8 cellular contexts compared by ENCODE assay signal in genomic region chr7:106071356-106071998, GRCh38. TPM values are rescaled to one million over a fixed set of nuclear protein-coding genes. Genes with fewer than 3 reads are reported as not detected.
DNase-seq lines count a peak whose midpoint lies in the region; ATAC-seq and TF ChIP-seq lines count a peak whose summit lies in the region.

No MANE protein-coding gene starts in this region.

- H3K36me3 ChIP-seq in left lung, result no peaks in the 10 kb centered on the region

- peaks cover 50% of the 10 kb centered on the region for H3K4me1 Mint-ChIP-seq in activated T-cell treated with anti-CD3 and anti-CD28 coated beads, Interleukin-2, amount 50 U/mL, for 72 hours (ENCODE audit: low read depth)
- H3K4me1 Mint-ChIP-seq in stimulated activated naive CD8-positive, alpha-beta T cell treated with anti-CD3 and anti-CD28 coated beads, Interleukin-15, Interleukin-2, amounts not matched to agents 100 ng/mL and 50 ng/mL, for 24 hours (ENCODE audit: low read depth), result peaks cover 67% of the 10 kb centered on the region

- H3K4me3 ChIP-seq in left lung, result no peak overlapping the region

- H3K9me3 Mint-ChIP-seq in activated T-cell treated with anti-CD3 and anti-CD28 coated beads, Interleukin-2, amount 50 U/mL, for 72 hours, result no peaks in the 10 kb centered on the region
- no peaks in the 10 kb centered on the region for H3K9me3 Mint-ChIP-seq in stimulated activated naive CD8-positive, alpha-beta T cell treated with anti-CD3 and anti-CD28 coated beads, Interleukin-15, Interleukin-2, amounts not matched to agents 100 ng/mL and 50 ng/mL, for 24 hours

- no peaks in the 10 kb centered on the region for H3K9me3 ChIP-seq in left lung

- H3K27me3 Mint-ChIP-seq in activated T-cell treated with anti-CD3 and anti-CD28 coated beads, Interleukin-2, amount 50 U/mL, for 72 hours (ENCODE audit: low read depth), result no peaks in the 10 kb centered on the region
- H3K27me3 Mint-ChIP-seq in stimulated activated naive CD8-positive, alpha-beta T cell treated with anti-CD3 and anti-CD28 coated beads, Interleukin-15, Interleukin-2, amounts not matched to agents 100 ng/mL and 50 ng/mL, for 24 hours, result no peaks in the 10 kb centered on the region

- H3K4me3 Mint-ChIP-seq in activated T-cell treated with anti-CD3 and anti-CD28 coated beads, Interleukin-2, amount 50 U/mL, for 72 hours, result peak overlapping the region; percentile 65 to 86
- peak overlapping the region; percentile 66 for H3K4me3 Mint-ChIP-seq in stimulated activated naive CD8-positive, alpha-beta T cell treated with anti-CD3 and anti-CD28 coated beads, Interleukin-15, Interleukin-2, amounts not matched to agents 100 ng/mL and 50 ng/mL, for 24 hours

- DNase-seq in NOMO-1 (lab: John Stamatoyannopoulos, UW; ENCODE audit: unreplicated experiment in 2 of 2), result peak; percentile 51 to 53
- peak; percentile 54 to 62 for DNase-seq in activated T-cell treated with anti-CD3 and anti-CD28 coated beads, Interleukin-2, amount 50 U/mL, for 72 hours
- peak in 1 of 2 donors; percentile 83 for DNase-seq in left lung
- no peak for DNase-seq in cerebellar nuclear complex (lab: John Stamatoyannopoulos, UW)
- no peak for DNase-seq in NCI-H1417 treated with DMSO at 0.1 percent for 48 hours (lab: John Stamatoyannopoulos, UW)

- intact Hi-C loops in left lung (cut with DNase I), result no loop called here

- H3K27me3 ChIP-seq in left lung, result no peaks in the 10 kb centered on the region

- H3K4me1 ChIP-seq in left lung, result peaks cover 12 to 32% of the 10 kb centered on the region in 2 donors

- H3K27ac Mint-ChIP-seq in activated T-cell treated with anti-CD3 and anti-CD28 coated beads, Interleukin-2, amount 50 U/mL, for 72 hours, result peak overlapping the region; percentile 96
- H3K27ac Mint-ChIP-seq in stimulated activated naive CD8-positive, alpha-beta T cell treated with anti-CD3 and anti-CD28 coated beads, Interleukin-15, Interleukin-2, amounts not matched to agents 100 ng/mL and 50 ng/mL, for 24 hours, result peak overlapping the region; percentile 93

- ATAC-seq in GM18868 (IDR thresholded peaks at IDR 0.05; ENCODE audit: unreplicated experiment), result peak; percentile 89
- peak; percentile 97 for ATAC-seq in HG02884 (IDR thresholded peaks at IDR 0.05; ENCODE audit: unreplicated experiment)
- ATAC-seq in activated T-cell treated with anti-CD3 and anti-CD28 coated beads, Interleukin-2, amount 50 U/mL, for 72 hours (replicated peaks in 1 of 2), result peak; percentile 96 to 99
- ATAC-seq in left lung, result peak; percentile 79

- peak overlapping the region; percentile 70 to 76 for H3K27ac ChIP-seq in left lung

- TF ChIP-seq CTCF in left lung (IDR thresholded peaks at IDR 0.05), result no peak

- H3K36me3 Mint-ChIP-seq in activated T-cell treated with anti-CD3 and anti-CD28 coated beads, Interleukin-2, amount 50 U/mL, for 72 hours (ENCODE audit: insufficient read depth in 2 of 2), result no peaks in the 10 kb centered on the region
- H3K36me3 Mint-ChIP-seq in stimulated activated naive CD8-positive, alpha-beta T cell treated with anti-CD3 and anti-CD28 coated beads, Interleukin-15, Interleukin-2, amounts not matched to agents 100 ng/mL and 50 ng/mL, for 24 hours (ENCODE audit: low read depth), result no peaks in the 10 kb centered on the region

RNA-seq across cellular contexts. Expression of gene SYPL1, which starts 40.6 kb away (rescaled TPM):
- total RNA-seq in activated T-cell treated with anti-CD3 and anti-CD28 coated beads, Interleukin-2, amount 50 U/mL, for 72 hours, result 10 to 100 TPM; 29.6 to 32.0 TPM
- total RNA-seq in left lung, result 10 to 100 TPM; 81.9 to 93.1 TPM

Comparison
In these comparisons a context has a peak if more than half of its experiments do, and no peak if none do; other contexts are left out.
1. DNase-seq: peak in NOMO-1 (2 of 2) and activated T-cell treated with anti-CD3 and anti-CD28 coated beads, Interleukin-2, amount 50 U/mL, for 72 hours (2 of 2); none in cerebellar nuclear complex (0 of 2) and NCI-H1417 treated with DMSO at 0.1 percent for 48 hours (single experiment).
2. Peak in every context shown above with its lines, with median percentiles within 50 percentile points of each other: ATAC-seq.